ENCODE assay signal across 8 cellular contexts in the genomic region with DNA sequence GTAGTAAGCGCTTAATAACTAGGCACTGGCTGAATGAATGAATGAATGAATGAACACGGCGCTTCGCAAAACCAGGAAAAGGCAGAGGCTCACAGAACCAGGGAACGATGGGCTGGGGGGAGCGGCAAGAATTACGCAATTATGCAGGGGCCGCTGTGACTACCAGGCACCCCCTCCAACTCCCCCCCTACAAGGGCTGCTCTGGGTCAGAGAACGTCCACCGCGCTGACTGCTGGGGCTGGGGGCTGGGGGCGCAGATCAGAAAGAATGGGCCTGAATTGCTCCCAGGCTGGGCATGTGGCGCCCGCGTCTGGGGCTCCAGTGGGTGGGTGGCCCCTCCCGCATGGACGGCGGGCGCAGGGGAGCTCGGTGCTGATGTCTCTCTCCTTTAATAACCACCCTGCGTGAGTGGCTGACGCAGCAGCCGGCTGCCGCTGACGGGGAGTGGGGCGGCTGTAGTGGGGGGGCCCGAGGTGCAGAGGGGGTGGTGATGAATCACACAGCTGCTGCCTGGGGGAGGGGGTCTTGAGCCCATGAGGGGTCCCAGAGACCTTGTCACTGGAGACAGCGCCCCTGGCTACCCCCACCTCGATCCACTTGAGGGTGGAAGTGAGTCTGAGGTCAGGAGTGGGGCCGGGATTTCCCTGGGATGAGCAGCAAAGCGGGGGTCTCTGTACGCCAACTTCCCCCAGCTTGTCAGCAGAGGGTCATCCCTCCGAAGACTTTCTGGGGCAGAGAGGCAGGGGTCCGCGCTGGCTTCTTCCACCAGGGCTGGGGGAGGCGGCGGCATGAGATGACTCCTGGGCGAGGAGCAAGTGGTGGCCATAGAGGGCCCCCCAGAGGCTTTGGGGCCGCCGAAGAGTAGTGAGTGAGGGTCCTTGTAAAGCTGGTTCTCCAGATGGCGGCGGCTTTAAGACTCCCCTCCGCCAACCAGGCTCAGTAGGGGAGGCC. TPM values are rescaled to one million over a fixed set of nuclear protein-coding genes. Genes with fewer than 3 reads are reported as not detected.
DNase-seq lines count a peak whose midpoint lies in the region; ATAC-seq and TF ChIP-seq lines count a peak whose summit lies in the region.

No MANE protein-coding gene starts in this region.

- no peaks in the 10 kb centered on the region for H3K9me3 Mint-ChIP-seq in stimulated activated naive CD8-positive, alpha-beta T cell treated with anti-CD3 and anti-CD28 coated beads, Interleukin-15, Interleukin-2, amounts not matched to agents 100 ng/mL and 50 ng/mL, for 24 hours

- TF ChIP-seq POLR2A in body of pancreas (IDR thresholded peaks at IDR 0.05), result no peak

- no peak for TF ChIP-seq CTCF in body of pancreas (IDR thresholded peaks at IDR 0.05)

- H3K36me3 Mint-ChIP-seq in stimulated activated naive CD8-positive, alpha-beta T cell treated with anti-CD3 and anti-CD28 coated beads, Interleukin-15, Interleukin-2, amounts not matched to agents 100 ng/mL and 50 ng/mL, for 24 hours (ENCODE audit: low read depth), result peaks cover 34% of the 10 kb centered on the region

- H3K4me3 Mint-ChIP-seq in stimulated activated naive CD8-positive, alpha-beta T cell treated with anti-CD3 and anti-CD28 coated beads, Interleukin-15, Interleukin-2, amounts not matched to agents 100 ng/mL and 50 ng/mL, for 24 hours, result peak overlapping the region; percentile 66

- H3K4me1 Mint-ChIP-seq in stimulated activated naive CD8-positive, alpha-beta T cell treated with anti-CD3 and anti-CD28 coated beads, Interleukin-15, Interleukin-2, amounts not matched to agents 100 ng/mL and 50 ng/mL, for 24 hours (ENCODE audit: low read depth), result peaks cover 78% of the 10 kb centered on the region

- intact Hi-C loops in body of pancreas (cut with DNase I) (no loop called here), left colon (cut with DNase I, micrococcal nuclease) (loop anchor here in 1 of 2 donors (2.0 kb wide), 1 partner anchor 23 kb away; no protein-coding TSS in a partner anchor)

- H3K4me3 ChIP-seq in body of pancreas, result no peak overlapping the region

- peak overlapping the region; percentile 86 for H3K27ac Mint-ChIP-seq in stimulated activated naive CD8-positive, alpha-beta T cell treated with anti-CD3 and anti-CD28 coated beads, Interleukin-15, Interleukin-2, amounts not matched to agents 100 ng/mL and 50 ng/mL, for 24 hours

- H3K27me3 ChIP-seq in body of pancreas, result no peaks in the 10 kb centered on the region

- H3K36me3 ChIP-seq in body of pancreas (replicated peaks in 1 of 2; ENCODE audit: insufficient read depth in 1 of 2, low read depth in 2 of 2), result peaks cover under 1% of the 10 kb centered on the region in 2 donors

- no peaks in the 10 kb centered on the region for H3K9me3 ChIP-seq in body of pancreas

- H3K27ac ChIP-seq in body of pancreas, result peak overlapping the region in 3 of 4 donors; percentile 95 to 100 (median 98)

- peaks cover 81% of the 10 kb centered on the region for H3K4me1 ChIP-seq in body of pancreas

- 39 to 41% methylated on average over 36 to 41 of the region's 43 CpGs for WGBS in body of pancreas, 2 donors

- H3K27me3 Mint-ChIP-seq in stimulated activated naive CD8-positive, alpha-beta T cell treated with anti-CD3 and anti-CD28 coated beads, Interleukin-15, Interleukin-2, amounts not matched to agents 100 ng/mL and 50 ng/mL, for 24 hours, result no peaks in the 10 kb centered on the region

- ATAC-seq in stimulated activated naive CD8-positive, alpha-beta T cell treated with anti-CD3 and anti-CD28 coated beads, Interleukin-15, Interleukin-2, amounts not matched to agents 100 U/mL and 50 U/mL, for 24 hours, result no peak
- no peak for ATAC-seq in body of pancreas
- no peak for ATAC-seq in HG03139 (IDR thresholded peaks at IDR 0.05; ENCODE audit: unreplicated experiment)
- ATAC-seq in GM19324 (IDR thresholded peaks at IDR 0.05; ENCODE audit: low FRiP score, unreplicated experiment), result no peak
- no peak for ATAC-seq in left colon

- DNase-seq in stimulated activated naive CD8-positive, alpha-beta T cell treated with anti-CD3 and anti-CD28 coated beads, Interleukin-15, Interleukin-2, amounts not matched to agents 100 U/mL and 50 U/mL, for 24 hours, result no peak
- peak in 2 of 4 donors; percentile 29 to 33 for DNase-seq in body of pancreas
- peak; percentile 4 for DNase-seq in midbrain (lab: John Stamatoyannopoulos, UW)
- no peak for DNase-seq in cerebellum (ENCODE audit: low spot score)
- DNase-seq in left colon, result no peak

RNA-seq across cellular contexts. Expression of a gene that starts 1.4 kb away (rescaled TPM):
- 100 to 1,000 TPM; 582 to 630 TPM for total RNA-seq in body of pancreas
- total RNA-seq in cerebellum, result 328 TPM
- 100 to 1,000 TPM; 220 to 267 TPM for total RNA-seq in left colon

RNA-seq across cellular contexts. Expression of a gene that starts 7.6 kb away (rescaled TPM):
- total RNA-seq in body of pancreas, result 10 to 100 TPM; 48.0 to 63.9 TPM
- total RNA-seq in cerebellum, result 7.0 TPM
- 10 to 100 TPM; 43.7 to 48.9 TPM for total RNA-seq in left colon

RNA-seq across cellular contexts. Expression of a gene that starts 18.0 kb away (rescaled TPM):
- total RNA-seq in body of pancreas (not detected), cerebellum (5.8 TPM), left colon (10 to 100 TPM; 83.8 to 85.4 TPM)

RNA-seq across cellular contexts. Expression of a gene that starts 19.3 kb away (rescaled TPM):
- 10 to 100 TPM; 36.3 to 43.5 TPM for total RNA-seq in body of pancreas
- 13.6 TPM for total RNA-seq in cerebellum
- 100 to 1,000 TPM; 202 to 276 TPM for total RNA-seq in left colon

RNA-seq across cellular contexts. Expression of a gene that starts 26.2 kb away (rescaled TPM):
- 100 to 1,000 TPM; 156 to 157 TPM for total RNA-seq in body of pancreas
- 10.9 TPM for total RNA-seq in cerebellum
- total RNA-seq in left colon, result 100 to 1,000 TPM; 341 to 530 TPM

Comparison
In these comparisons a context has a peak if more than half of its experiments do, and no peak if none do; other contexts are left out.
1. RNA of a gene that starts 18.0 kb away (total RNA-seq): 83.8 to 85.4 TPM in left colon; 5.8 TPM in cerebellum (single experiment) and not detected in body of pancreas; every median in the first group is over 10 times any median in the second.